In the genomic region with DNA sequence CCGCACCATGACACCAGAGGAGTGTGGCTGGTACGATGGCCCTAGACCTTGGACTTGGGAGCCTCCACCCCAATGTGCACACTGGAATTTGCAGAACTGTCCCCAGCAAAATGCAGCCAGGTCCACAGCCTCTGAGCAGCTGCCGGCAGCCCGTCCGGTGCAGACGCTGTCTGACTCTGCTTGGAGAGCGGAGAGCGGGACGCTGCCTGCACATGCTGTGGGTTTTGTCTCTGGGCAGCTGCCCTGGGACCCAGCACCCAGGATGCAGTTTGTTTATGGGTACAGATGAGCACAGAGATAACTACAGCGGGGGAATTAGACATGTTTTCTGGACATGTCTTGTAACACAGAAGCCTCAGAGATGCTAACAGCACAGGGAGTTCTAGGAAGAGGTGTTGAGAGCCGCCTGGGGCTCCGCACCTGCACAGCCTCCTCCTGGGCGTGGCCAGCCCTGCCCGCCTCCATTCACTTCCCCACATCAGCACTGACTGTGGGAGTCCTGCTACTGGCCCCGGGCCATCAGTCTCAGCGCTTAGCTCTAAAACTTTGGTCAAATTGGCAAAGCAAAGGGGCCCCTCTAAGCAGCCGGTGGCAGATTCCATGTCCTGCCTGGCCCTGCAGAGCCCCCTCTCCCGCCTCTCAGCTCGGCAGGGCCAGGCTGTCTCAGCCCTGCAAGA, we compare ENCODE assay signal across 19 cellular contexts.
"Had no signal": no experiment of that assay in that cellular context is flagged by ENCODE, and none has a peak within 500 bp of the region (broad histone marks: within the 10 kb centered on the region; RNA-seq: fewer than 3 reads in every experiment).

No MANE protein-coding gene starts in this region.

- H3K9me3 ChIP-seq: ascending aorta had no signal

- H3K27me3 Mint-ChIP-seq: activated CD4-positive, alpha-beta memory T cell treated with anti-CD3 and anti-CD28 coated beads for 36 hours; activated naive CD4-positive, alpha-beta T cell treated with anti-CD3 and anti-CD28 coated beads, Interleukin-2, amount 10 ng/mL, durations not matched to agents 7 days and 5 days; activated T-cell treated with anti-CD3 and anti-CD28 coated beads, Interleukin-2, amount 50 U/mL, for 24 hours; dendritic cell treated with granulocyte-macrophage colony-stimulating factor and Interleukin-4, amounts not matched to agents 40 ng/mL and 50 ng/mL, for 4 days; effector memory CD8-positive, alpha-beta T cell; memory B cell; naive thymus-derived CD4-positive, alpha-beta T cell had no signal

- H3K4me1 Mint-ChIP-seq: activated naive CD4-positive, alpha-beta T cell treated with anti-CD3 and anti-CD28 coated beads, Interleukin-2, amount 10 ng/mL, durations not matched to agents 7 days and 5 days; memory B cell; naive thymus-derived CD4-positive, alpha-beta T cell had no signal

- DNase-seq: activated CD4-positive, alpha-beta memory T cell treated with anti-CD3 and anti-CD28 coated beads for 36 hours; activated CD4-positive, alpha-beta T cell treated with anti-CD3 and anti-CD28 coated beads for 1 hour; activated naive CD4-positive, alpha-beta T cell treated with anti-CD3 and anti-CD28 coated beads, Interleukin-2, amount 10 ng/mL, durations not matched to agents 7 days and 5 days; activated T-cell treated with anti-CD3 and anti-CD28 coated beads, Interleukin-2, amount 50 U/mL, for 24 hours; effector memory CD8-positive, alpha-beta T cell; heart right ventricle; left ventricle myocardium superior; mucosa of descending colon; naive thymus-derived CD4-positive, alpha-beta T cell; stimulated activated CD4-positive, alpha-beta T cell treated with anti-CD3 and anti-CD28 coated beads, Interleukin-4, amount 100 ng/mL, for 1 hour; stimulated activated naive CD4-positive, alpha-beta T cell; substantia nigra; T-helper 9 cell; trophoblast cell had no signal

- H3K9me3 Mint-ChIP-seq: activated T-cell treated with anti-CD3 and anti-CD28 coated beads, Interleukin-2, amount 50 U/mL, for 24 hours had no signal

- H3K36me3 Mint-ChIP-seq: activated CD4-positive, alpha-beta memory T cell treated with anti-CD3 and anti-CD28 coated beads for 36 hours; activated naive CD4-positive, alpha-beta T cell treated with anti-CD3 and anti-CD28 coated beads, Interleukin-2, amount 10 ng/mL, durations not matched to agents 7 days and 5 days; memory B cell; naive thymus-derived CD4-positive, alpha-beta T cell had no signal

- H3K4me3 Mint-ChIP-seq: activated CD4-positive, alpha-beta memory T cell treated with anti-CD3 and anti-CD28 coated beads for 36 hours; activated naive CD4-positive, alpha-beta T cell treated with anti-CD3 and anti-CD28 coated beads, Interleukin-2, amount 10 ng/mL, durations not matched to agents 7 days and 5 days; activated T-cell treated with anti-CD3 and anti-CD28 coated beads, Interleukin-2, amount 50 U/mL, for 24 hours; dendritic cell treated with granulocyte-macrophage colony-stimulating factor and Interleukin-4, amounts not matched to agents 40 ng/mL and 50 ng/mL, for 4 days; effector memory CD8-positive, alpha-beta T cell; memory B cell; naive thymus-derived CD4-positive, alpha-beta T cell had no signal

- H3K4me3 ChIP-seq: ascending aorta, gastroesophageal sphincter, heart right ventricle, mucosa of descending colon had no signal

- H3K36me3 ChIP-seq: ascending aorta, gastroesophageal sphincter, heart right ventricle had no signal

- H3K4me1 ChIP-seq: ascending aorta, gastroesophageal sphincter, heart right ventricle, parathyroid adenoma had no signal

- H3K27ac ChIP-seq: ascending aorta, gastroesophageal sphincter, heart right ventricle, parathyroid adenoma had no signal

- ATAC-seq: effector memory CD8-positive, alpha-beta T cell; gastroesophageal sphincter; heart right ventricle; left ventricle myocardium superior; mucosa of descending colon; naive thymus-derived CD4-positive, alpha-beta T cell had no signal

- H3K27ac Mint-ChIP-seq: activated CD4-positive, alpha-beta memory T cell treated with anti-CD3 and anti-CD28 coated beads for 36 hours; activated naive CD4-positive, alpha-beta T cell treated with anti-CD3 and anti-CD28 coated beads, Interleukin-2, amount 10 ng/mL, durations not matched to agents 7 days and 5 days; activated T-cell treated with anti-CD3 and anti-CD28 coated beads, Interleukin-2, amount 50 U/mL, for 24 hours; dendritic cell treated with granulocyte-macrophage colony-stimulating factor and Interleukin-4, amounts not matched to agents 40 ng/mL and 50 ng/mL, for 4 days; effector memory CD8-positive, alpha-beta T cell; memory B cell; naive thymus-derived CD4-positive, alpha-beta T cell had no signal

- H3K27me3 ChIP-seq: ascending aorta had no signal
